Comparison of ENCODE assay signal across 7 cellular contexts in the genomic region with DNA sequence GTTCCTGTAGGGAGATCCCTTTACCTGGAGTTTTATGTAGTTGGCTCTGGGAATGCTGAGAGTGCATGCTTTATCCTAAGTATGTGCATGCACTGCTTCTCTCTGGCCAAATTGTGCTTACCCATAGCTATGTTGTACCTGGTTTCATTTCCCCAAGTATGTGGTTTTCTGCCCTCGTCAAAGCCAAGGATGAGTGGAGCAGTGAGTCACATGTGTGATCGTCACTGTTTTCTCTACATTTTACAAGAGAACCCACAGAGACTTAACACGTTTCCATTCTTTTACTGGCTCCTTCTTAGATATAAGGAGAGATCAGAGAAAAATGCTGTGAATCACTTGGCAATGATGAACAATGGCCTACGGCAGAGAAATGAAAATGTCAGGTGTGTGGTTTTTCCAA.
DNase-seq lines count a peak whose midpoint lies in the region; ATAC-seq and TF ChIP-seq lines count a peak whose summit lies in the region.

No MANE protein-coding gene starts in this region.

- intact Hi-C loops in posterior cingulate gyrus (cut with DNase I): no loop called here

- H3K4me3 ChIP-seq in epithelial cell of esophagus (ENCODE audit: low read length): no peak overlapping the region

- no peak for TF ChIP-seq CTCF in epithelial cell of esophagus (IDR thresholded peaks at IDR 0.05; ENCODE audit: insufficient read depth, low read depth, low read length, missing control alignments)

- peak; percentile 94 for ATAC-seq in GM19023 (IDR thresholded peaks at IDR 0.05; ENCODE audit: unreplicated experiment)
- ATAC-seq in HG02798 (IDR thresholded peaks at IDR 0.05; ENCODE audit: poor library complexity, unreplicated experiment): peak; percentile 93

- peak; percentile 99 for DNase-seq in NCI-H226
- DNase-seq in epithelial cell of esophagus (ENCODE audit: low read depth): peak; percentile 94
- no peak for DNase-seq in cortex of kidney (lab: John Stamatoyannopoulos, UW)
- DNase-seq in retina: no peak
- DNase-seq in posterior cingulate gyrus: no peak

Comparison
In these comparisons a context has a peak if more than half of its experiments do, and no peak if none do; other contexts are left out.
1. DNase-seq: peak in NCI-H226 (single experiment) and epithelial cell of esophagus (single experiment); none in cortex of kidney (single experiment), retina (single experiment) and posterior cingulate gyrus (0 of 10).